ENCODE assay signal across 27 cellular contexts in the genomic region with DNA sequence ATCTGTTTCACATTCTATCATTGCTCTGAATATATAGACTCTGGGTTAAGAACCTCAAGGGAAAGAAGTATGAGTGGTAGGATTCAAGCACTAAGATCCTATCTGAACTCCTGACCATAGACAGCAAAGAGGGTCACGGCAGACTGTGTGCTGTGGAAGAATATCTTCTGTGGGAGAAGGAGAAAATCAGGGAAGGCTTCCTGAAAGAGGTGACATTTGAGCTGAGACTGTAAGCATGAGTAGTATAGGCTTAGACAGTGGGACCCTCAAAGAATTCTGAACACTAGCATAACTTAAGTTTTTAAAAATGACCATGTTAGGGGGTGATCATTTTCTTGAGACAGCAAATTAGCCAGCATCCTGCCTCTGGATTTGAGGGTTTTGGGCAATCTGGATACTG.
"Had no signal": no experiment of that assay in that cellular context is flagged by ENCODE, and none has a peak within 500 bp of the region (broad histone marks: within the 10 kb centered on the region; RNA-seq: fewer than 3 reads in every experiment).

No MANE protein-coding gene starts in this region.

- H3K4me3 ChIP-seq: stomach, suprapubic skin, testis, thoracic aorta, thyroid gland, tibial artery, tibial nerve, transverse colon, upper lobe of left lung, upper lobe of right lung, uterus, vagina had no signal

- DNase-seq: stimulated activated CD4-positive, alpha-beta T cell treated with anti-CD3 and anti-CD28 coated beads, Interleukin-2, amount 100 ng/mL, for 48 hours; stimulated activated CD4-positive, alpha-beta T cell treated with anti-CD3 and anti-CD28 coated beads, Interleukin-4, amount 100 ng/mL, for 1 hour; stimulated activated CD4-positive, alpha-beta T cell treated with anti-CD3 and anti-CD28 coated beads, Interleukin-4, amount 100 ng/mL, for 24 hours; stimulated activated CD4-positive, alpha-beta T cell treated with anti-CD3 and anti-CD28 coated beads, Interleukin-4, amount 100 ng/mL, for 4 hours; stimulated activated CD8-positive, alpha-beta memory T cell treated with anti-CD3 and anti-CD28 coated beads, Interleukin-4, amount 100 ng/mL, for 48 hours; stimulated activated naive B cell treated with anti-CD40 and anti-IgM and Interleukin-4, amounts not matched to agents 10 μg/mL and 1 μg/mL and 100 μg/mL, for 72 hours; stimulated activated naive CD4-positive, alpha-beta T cell; stimulated activated naive CD4-positive, alpha-beta T cell treated with Interleukin-2 at 50 U/mL for 16 hours; stimulated activated naive CD8-positive, alpha-beta T cell treated with anti-CD3 and anti-CD28 coated beads, Interleukin-15, amount 100 ng/mL, for 72 hours; stimulated activated naive CD8-positive, alpha-beta T cell treated with anti-CD3 and anti-CD28 coated beads, Interleukin-15, Interleukin-2, amounts not matched to agents 100 U/mL and 50 U/mL, for 24 hours; stomach; substantia nigra; testis; thyroid gland; tibial artery; transverse colon; trophoblast cell; upper lobe of left lung; upper lobe of right lung; uterus had no signal

- ATAC-seq: stimulated activated effector memory CD8-positive, alpha-beta T cell treated with anti-CD3 and anti-CD28 coated beads, Interleukin-12 subunit alpha, Interleukin-12 subunit beta, amount 100 ng/mL, for 72 hours; stimulated activated memory B cell treated with anti-CD40 and anti-IgM and Interleukin-4, amounts not matched to agents 10 μg/mL and 1 μg/mL and 100 μg/mL, for 72 hours; stimulated activated naive CD8-positive, alpha-beta T cell treated with anti-CD3 and anti-CD28 coated beads, Interleukin-15, amount 100 ng/mL, for 72 hours; stimulated activated naive CD8-positive, alpha-beta T cell treated with anti-CD3 and anti-CD28 coated beads, Interleukin-15, Interleukin-2, amounts not matched to agents 100 U/mL and 50 U/mL, for 24 hours; upper lobe of right lung had no signal

- H3K4me1 ChIP-seq: testis, thyroid gland, transverse colon, upper lobe of right lung, uterus, vagina had no signal

- H3K9me3 ChIP-seq: suprapubic skin, testis, thoracic aorta, thyroid gland, tibial artery, tibial nerve, transverse colon, upper lobe of left lung, upper lobe of right lung, uterus, vagina had no signal

- FAIRE-seq: urothelium cell line had no signal

- H3K27me3 ChIP-seq: testis, uterus, vagina had no signal

- H3K27ac ChIP-seq: stomach, suprapubic skin, testis, thoracic aorta, thyroid gland, tibial artery, tibial nerve, transverse colon, upper lobe of left lung, upper lobe of right lung, uterus, vagina had no signal

- H3K36me3 ChIP-seq: stomach, suprapubic skin, thoracic aorta, thyroid gland, tibial artery, tibial nerve, transverse colon, upper lobe of left lung, upper lobe of right lung, uterus, vagina had no signal
